In genomic region chr10:31318382-31318853, GRCh38 we compare ENCODE assay signal across 8 cellular contexts. TPM values are rescaled to one million over a fixed set of nuclear protein-coding genes. Genes with fewer than 3 reads are reported as not detected.
DNase-seq lines count a peak whose midpoint lies in the region; ATAC-seq and TF ChIP-seq lines count a peak whose summit lies in the region.

No MANE protein-coding gene starts in this region.

- DNase-seq in Caco-2 (peak in 1 of 2 experiments; percentile 36), SK-N-SH (peak; percentile 77), adrenal gland (peak; percentile 57 to 83 (median 70)), left ventricle myocardium superior (peak; percentile 72), putamen (ENCODE audit: low spot score) (peak; percentile 47), NCI-H1930 (lab: John Stamatoyannopoulos, UW) (no peak)

- peaks cover 6% of the 10 kb centered on the region; the same call in 1 of the 2 replicates for H4K20me1 ChIP-seq in SK-N-SH (ENCODE audit: insufficient read depth)

- H3K4me1 ChIP-seq in Caco-2 (peaks cover 11% of the 10 kb centered on the region), SK-N-SH (ENCODE audit: control insufficient read depth in 1 of 2, insufficient read depth in 2 of 2, low read depth in 1 of 2, low read length in 1 of 2) (peaks cover 0 to 18% of the 10 kb centered on the region in 2 experiments; a peak in 3 of 4 replicates), adrenal gland (replicated peaks in 1 of 2) (no peaks in the 10 kb centered on the region)

- peaks cover 24% of the 10 kb centered on the region for H3F3A ChIP-seq in SK-N-SH (replicated peaks; ENCODE audit: insufficient read depth)

- no peaks in the 10 kb centered on the region for H3K36me3 ChIP-seq in Caco-2 (ENCODE audit: control insufficient read depth, insufficient read depth, low read length)
- no peaks in the 10 kb centered on the region for H3K36me3 ChIP-seq in SK-N-SH (replicated peaks in 1 of 2; ENCODE audit: control insufficient read depth in 1 of 2, insufficient read depth in 2 of 2, low read length in 1 of 2)
- no peaks in the 10 kb centered on the region for H3K36me3 ChIP-seq in adrenal gland (replicated peaks in 1 of 2)

- CTCF ChIA-PET in Caco-2 (lab: Charles Lee): no interaction called here
- CTCF ChIA-PET in SK-N-SH (lab: Yijun Ruan, JAX): interaction anchor here (0.7 to 2.3 kb wide), 3 partner anchors 455 to 566 kb away, joined by 3 to 6 read pairs (median 6); no protein-coding TSS in a partner anchor

- H3K79me2 ChIP-seq in SK-N-SH (ENCODE audit: insufficient read depth): peaks cover 59% of the 10 kb centered on the region

- peak; percentile 63 for ATAC-seq in GM19397 (IDR thresholded peaks at IDR 0.05; ENCODE audit: unreplicated experiment)
- ATAC-seq in HG03469 (IDR thresholded peaks at IDR 0.05; ENCODE audit: unreplicated experiment): peak; percentile 59
- ATAC-seq in left ventricle myocardium superior: peak; percentile 65

- no peaks in the 10 kb centered on the region for H3K4me1 Mint-ChIP-seq in Caco-2 (ENCODE audit: low read depth, unreplicated experiment)

- TF ChIP-seq CTCF in Caco-2 (IDR thresholded peaks at IDR 0.05; ENCODE audit: insufficient read depth in 1 of 2, low read depth in 1 of 2, low read length in 1 of 2, severe bottlenecking in 1 of 2, unreplicated experiment in 1 of 2) (no peak), SK-N-SH (IDR thresholded peaks at IDR 0.05) (no peak), adrenal gland (IDR thresholded peaks at IDR 0.05) (no peak)

- peak overlapping the region; percentile 96 for H2AFZ ChIP-seq in SK-N-SH (ENCODE audit: low read depth)

- peak; percentile 7 to 37 for TF ChIP-seq POLR2A in adrenal gland (IDR thresholded peaks at IDR 0.05)

- intact Hi-C loops in Caco-2 (cut with micrococcal nuclease; ENCODE audit: unreplicated experiment) (loop anchor here (2.0 to 10.0 kb wide), 2 partner anchors 286 to 446 kb away; no protein-coding TSS in a partner anchor), adrenal gland (cut with DNase I) (no loop called here), left ventricle myocardium superior (cut with micrococcal nuclease) (loop anchor here (10.0 kb wide), 1 partner anchor 284 kb away; the partner anchor contains the start of gene ZNF438)

- peaks cover 7% of the 10 kb centered on the region for H3K36me3 Mint-ChIP-seq in Caco-2 (ENCODE audit: insufficient read depth, unreplicated experiment)

- BruUV-seq in Caco-2 (replicated peaks; lab: Mats Ljungman, UMichigan): no TSS peak

- H3K9ac ChIP-seq in SK-N-SH: peak overlapping the region; percentile 87

- TF ChIP-seq EP300 in SK-N-SH (IDR thresholded peaks at IDR 0.05; ENCODE audit: borderline replicate concordance in 1 of 2, low read depth in 1 of 2, low read length in 1 of 2): no peak

- peak overlapping the region; percentile 91 for H3K4me3 Mint-ChIP-seq in Caco-2 (ENCODE audit: unreplicated experiment)

- peaks cover 40% of the 10 kb centered on the region for H3K27me3 Mint-ChIP-seq in Caco-2 (ENCODE audit: insufficient read depth, unreplicated experiment)

- WGBS in SK-N-SH (ENCODE audit: low lambda C conversion rate): 3% methylated on average over 21 of the region's 32 CpGs
- WGBS in adrenal gland, 4 donors: 0 to 2% (median 0%) methylated on average over 2 to 32 of the region's 32 CpGs

- POLR2A ChIA-PET in Caco-2 (lab: Charles Lee): no interaction called here
- POLR2A ChIA-PET in SK-N-SH (lab: Yijun Ruan, JAX): no interaction called here

- peak overlapping the region; percentile 72 for H3K27ac Mint-ChIP-seq in Caco-2 (ENCODE audit: unreplicated experiment)

- peak overlapping the region; percentile 66 for H3K4me3 ChIP-seq in Caco-2 (ENCODE audit: low read depth, low read length)
- peak overlapping the region; percentile 89 to 98 for H3K4me3 ChIP-seq in SK-N-SH (ENCODE audit: low read depth in 2 of 2, low read length in 1 of 2)
- H3K4me3 ChIP-seq in adrenal gland: peak overlapping the region; percentile 88 to 100 (median 92)

- H3K27me3 ChIP-seq in Caco-2 (replicated peaks; ENCODE audit: control insufficient read depth, insufficient read depth, low read length) (peaks cover 2% of the 10 kb centered on the region), SK-N-SH (ENCODE audit: insufficient read depth) (no peaks in the 10 kb centered on the region), adrenal gland (no peaks in the 10 kb centered on the region)

- H3K9me3 ChIP-seq in Caco-2: no peaks in the 10 kb centered on the region
- H3K9me3 ChIP-seq in SK-N-SH: no peaks in the 10 kb centered on the region
- no peaks in the 10 kb centered on the region for H3K9me3 ChIP-seq in adrenal gland (replicated peaks in 1 of 3)

- no peak for TF ChIP-seq RAD21 in SK-N-SH (IDR thresholded peaks at IDR 0.05; ENCODE audit: low read length)

- peak overlapping the region; percentile 76 to 86 for H3K27ac ChIP-seq in SK-N-SH (ENCODE audit: low read depth in 2 of 2, low read length in 1 of 2)
- H3K27ac ChIP-seq in adrenal gland: peak overlapping the region; percentile 68 to 98 (median 90)

- peak overlapping the region; percentile 77 for H3K4me2 ChIP-seq in SK-N-SH

- H3K9me3 Mint-ChIP-seq in Caco-2 (ENCODE audit: unreplicated experiment): no peaks in the 10 kb centered on the region

- H3K9me2 ChIP-seq in SK-N-SH: no peaks in the 10 kb centered on the region

TF ChIP-seq in SK-N-SH, 30 proteins besides CTCF, POLR2A, EP300 and RAD21:
- TF ChIP-seq GABPA (IDR thresholded peaks at IDR 0.05; ENCODE audit: low read depth) (no peak), TCF12 (IDR thresholded peaks at IDR 0.05) (0 out of 2 replicates have a peak, but pooled peaks have one; percentile 3), MAX (IDR thresholded peaks at IDR 0.05; ENCODE audit: low read depth) (peak; percentile 15; the same call in 1 of the 2 replicates)

RNA-seq across cellular contexts. Expression of gene ZEB1, which starts 0.6 kb away (rescaled TPM):
- total RNA-seq in Caco-2 (2022) (not detected in 2 replicates), adrenal gland (10 to 100 TPM; 19.7 to 34.9 (median 25.1) TPM), left ventricle myocardium superior (86.7 TPM)
- polyA plus RNA-seq in SK-N-SH (2012; rRNA removed) (5.4 and 6.6 TPM in 2 replicates), adrenal gland (10 to 100 TPM in 2 of 3 donors, 1 to 10 TPM in 1; 7.3 to 17.7 (median 16.6) TPM)
- polyA plus RNA-seq in SK-N-SH (2012; cell fraction: cytosol; rRNA removed): 8.1 and 9.7 TPM in 2 replicates
- 5.9 and 11.2 TPM in 2 replicates for polyA plus RNA-seq in SK-N-SH (2012; cell fraction: nucleus; rRNA removed)

Comparison
In these comparisons a context has a peak if more than half of its experiments do, and no peak if none do; other contexts are left out.
1. DNase-seq: peak in SK-N-SH (single experiment), adrenal gland (7 of 7), left ventricle myocardium superior (single experiment) and putamen (single experiment); none in NCI-H1930 (0 of 2).
2. RNA of gene ZEB1, which starts 0.6 kb away (total RNA-seq): 86.7 TPM in left ventricle myocardium superior (single experiment) and 19.7 to 34.9 TPM in adrenal gland; not detected in Caco-2; every median in the first group is over 10 times any median in the second.
3. intact Hi-C loops: an anchor here in Caco-2 (2.0 to 10.0 kb wide) and left ventricle myocardium superior (10.0 kb wide); none called in adrenal gland.
4. Peak in every context shown above with its lines, with median percentiles within 50 percentile points of each other: H3K4me3 ChIP-seq and ATAC-seq.